In the genomic region with DNA sequence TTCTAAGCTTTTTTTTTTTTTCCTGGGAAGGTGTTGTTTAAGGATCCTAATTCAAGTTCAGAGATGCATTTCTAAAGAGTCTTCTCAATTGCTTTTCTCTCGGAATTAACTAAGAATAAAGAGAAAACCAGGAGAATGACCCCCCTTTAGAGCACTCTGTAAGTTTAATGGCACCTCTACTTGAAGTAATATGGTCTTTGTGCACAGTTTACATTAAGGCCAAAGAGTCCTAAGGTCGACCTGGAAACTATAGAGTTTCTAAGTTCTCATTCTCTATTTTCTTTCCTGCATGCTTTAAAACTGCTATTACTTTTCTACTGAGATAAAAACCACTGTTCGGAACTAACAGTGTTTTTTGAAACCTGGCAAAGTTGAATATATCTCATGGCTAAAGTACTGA, we compare ENCODE assay signal across 2 cellular contexts.
TF ChIP-seq lines count a peak whose summit lies in the region.

No MANE protein-coding gene starts in this region.

TF ChIP-seq in HepG2, 621 proteins besides CTCF, POLR2A, EP300 and RAD21:
- no peak for TF ChIP-seq ZC3H4 (CRISPR knock-in tag; IDR thresholded peaks at IDR 0.05; ENCODE audit: borderline replicate concordance)
- TF ChIP-seq GZF1 (CRISPR knock-in tag; IDR thresholded peaks at IDR 0.05): 0 out of 2 replicates have a peak, but pooled peaks have one; percentile 55

TF ChIP-seq in H1, 55 proteins besides CTCF, POLR2A, EP300 and RAD21:
- no peak for TF ChIP-seq RFX5 (IDR thresholded peaks at IDR 0.05; ENCODE audit: borderline replicate concordance, low read depth, low read length)
- TF ChIP-seq, protein P1, sequence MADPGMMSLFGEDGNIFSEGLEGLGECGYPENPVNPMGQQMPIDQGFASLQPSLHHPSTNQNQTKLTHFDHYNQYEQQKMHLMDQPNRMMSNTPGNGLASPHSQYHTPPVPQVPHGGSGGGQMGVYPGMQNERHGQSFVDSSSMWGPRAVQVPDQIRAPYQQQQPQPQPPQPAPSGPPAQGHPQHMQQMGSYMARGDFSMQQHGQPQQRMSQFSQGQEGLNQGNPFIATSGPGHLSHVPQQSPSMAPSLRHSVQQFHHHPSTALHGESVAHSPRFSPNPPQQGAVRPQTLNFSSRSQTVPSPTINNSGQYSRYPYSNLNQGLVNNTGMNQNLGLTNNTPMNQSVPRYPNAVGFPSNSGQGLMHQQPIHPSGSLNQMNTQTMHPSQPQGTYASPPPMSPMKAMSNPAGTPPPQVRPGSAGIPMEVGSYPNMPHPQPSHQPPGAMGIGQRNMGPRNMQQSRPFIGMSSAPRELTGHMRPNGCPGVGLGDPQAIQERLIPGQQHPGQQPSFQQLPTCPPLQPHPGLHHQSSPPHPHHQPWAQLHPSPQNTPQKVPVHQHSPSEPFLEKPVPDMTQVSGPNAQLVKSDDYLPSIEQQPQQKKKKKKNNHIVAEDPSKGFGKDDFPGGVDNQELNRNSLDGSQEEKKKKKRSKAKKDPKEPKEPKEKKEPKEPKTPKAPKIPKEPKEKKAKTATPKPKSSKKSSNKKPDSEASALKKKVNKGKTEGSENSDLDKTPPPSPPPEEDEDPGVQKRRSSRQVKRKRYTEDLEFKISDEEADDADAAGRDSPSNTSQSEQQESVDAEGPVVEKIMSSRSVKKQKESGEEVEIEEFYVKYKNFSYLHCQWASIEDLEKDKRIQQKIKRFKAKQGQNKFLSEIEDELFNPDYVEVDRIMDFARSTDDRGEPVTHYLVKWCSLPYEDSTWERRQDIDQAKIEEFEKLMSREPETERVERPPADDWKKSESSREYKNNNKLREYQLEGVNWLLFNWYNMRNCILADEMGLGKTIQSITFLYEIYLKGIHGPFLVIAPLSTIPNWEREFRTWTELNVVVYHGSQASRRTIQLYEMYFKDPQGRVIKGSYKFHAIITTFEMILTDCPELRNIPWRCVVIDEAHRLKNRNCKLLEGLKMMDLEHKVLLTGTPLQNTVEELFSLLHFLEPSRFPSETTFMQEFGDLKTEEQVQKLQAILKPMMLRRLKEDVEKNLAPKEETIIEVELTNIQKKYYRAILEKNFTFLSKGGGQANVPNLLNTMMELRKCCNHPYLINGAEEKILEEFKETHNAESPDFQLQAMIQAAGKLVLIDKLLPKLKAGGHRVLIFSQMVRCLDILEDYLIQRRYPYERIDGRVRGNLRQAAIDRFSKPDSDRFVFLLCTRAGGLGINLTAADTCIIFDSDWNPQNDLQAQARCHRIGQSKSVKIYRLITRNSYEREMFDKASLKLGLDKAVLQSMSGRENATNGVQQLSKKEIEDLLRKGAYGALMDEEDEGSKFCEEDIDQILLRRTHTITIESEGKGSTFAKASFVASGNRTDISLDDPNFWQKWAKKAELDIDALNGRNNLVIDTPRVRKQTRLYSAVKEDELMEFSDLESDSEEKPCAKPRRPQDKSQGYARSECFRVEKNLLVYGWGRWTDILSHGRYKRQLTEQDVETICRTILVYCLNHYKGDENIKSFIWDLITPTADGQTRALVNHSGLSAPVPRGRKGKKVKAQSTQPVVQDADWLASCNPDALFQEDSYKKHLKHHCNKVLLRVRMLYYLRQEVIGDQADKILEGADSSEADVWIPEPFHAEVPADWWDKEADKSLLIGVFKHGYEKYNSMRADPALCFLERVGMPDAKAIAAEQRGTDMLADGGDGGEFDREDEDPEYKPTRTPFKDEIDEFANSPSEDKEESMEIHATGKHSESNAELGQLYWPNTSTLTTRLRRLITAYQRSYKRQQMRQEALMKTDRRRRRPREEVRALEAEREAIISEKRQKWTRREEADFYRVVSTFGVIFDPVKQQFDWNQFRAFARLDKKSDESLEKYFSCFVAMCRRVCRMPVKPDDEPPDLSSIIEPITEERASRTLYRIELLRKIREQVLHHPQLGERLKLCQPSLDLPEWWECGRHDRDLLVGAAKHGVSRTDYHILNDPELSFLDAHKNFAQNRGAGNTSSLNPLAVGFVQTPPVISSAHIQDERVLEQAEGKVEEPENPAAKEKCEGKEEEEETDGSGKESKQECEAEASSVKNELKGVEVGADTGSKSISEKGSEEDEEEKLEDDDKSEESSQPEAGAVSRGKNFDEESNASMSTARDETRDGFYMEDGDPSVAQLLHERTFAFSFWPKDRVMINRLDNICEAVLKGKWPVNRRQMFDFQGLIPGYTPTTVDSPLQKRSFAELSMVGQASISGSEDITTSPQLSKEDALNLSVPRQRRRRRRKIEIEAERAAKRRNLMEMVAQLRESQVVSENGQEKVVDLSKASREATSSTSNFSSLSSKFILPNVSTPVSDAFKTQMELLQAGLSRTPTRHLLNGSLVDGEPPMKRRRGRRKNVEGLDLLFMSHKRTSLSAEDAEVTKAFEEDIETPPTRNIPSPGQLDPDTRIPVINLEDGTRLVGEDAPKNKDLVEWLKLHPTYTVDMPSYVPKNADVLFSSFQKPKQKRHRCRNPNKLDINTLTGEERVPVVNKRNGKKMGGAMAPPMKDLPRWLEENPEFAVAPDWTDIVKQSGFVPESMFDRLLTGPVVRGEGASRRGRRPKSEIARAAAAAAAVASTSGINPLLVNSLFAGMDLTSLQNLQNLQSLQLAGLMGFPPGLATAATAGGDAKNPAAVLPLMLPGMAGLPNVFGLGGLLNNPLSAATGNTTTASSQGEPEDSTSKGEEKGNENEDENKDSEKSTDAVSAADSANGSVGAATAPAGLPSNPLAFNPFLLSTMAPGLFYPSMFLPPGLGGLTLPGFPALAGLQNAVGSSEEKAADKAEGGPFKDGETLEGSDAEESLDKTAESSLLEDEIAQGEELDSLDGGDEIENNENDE (IDR thresholded peaks at IDR 0.05; ENCODE audit: insufficient replicate concordance, low read length): peak; percentile 78
TF ChIP-seq in H1: peak in this region for 1.
